ENCODE assay signal across 11 cellular contexts in genomic region chr1:89890085-89890754, GRCh38.
DNase-seq lines count a peak whose midpoint lies in the region; ATAC-seq and TF ChIP-seq lines count a peak whose summit lies in the region.
"Had no signal": no experiment of that assay in that cellular context is flagged by ENCODE, and none has a peak within 500 bp of the region (broad histone marks: within the 10 kb centered on the region; RNA-seq: fewer than 3 reads in every experiment).

No MANE protein-coding gene starts in this region.

- 29 to 57% methylated on average over 7 of the region's 7 CpGs for WGBS in esophagus squamous epithelium, 2 donors

- H3K4me1 ChIP-seq in left ventricle myocardium inferior (peaks cover 26% of the 10 kb centered on the region), esophagus squamous epithelium (peaks cover 0 to 17% (median 2%) of the 10 kb centered on the region in 3 donors)

- TF ChIP-seq CTCF in left ventricle myocardium inferior (IDR thresholded peaks at IDR 0.05; ENCODE audit: borderline replicate concordance) (no peak), RWPE1 (conservative IDR thresholded peaks at IDR 0.05; ENCODE audit: low read depth) (no peak), esophagus squamous epithelium (IDR thresholded peaks at IDR 0.05) (no peak), type B pancreatic cell (conservative IDR thresholded peaks at IDR 0.05) (no peak)

- peaks cover 2% of the 10 kb centered on the region for H3K4me1 Mint-ChIP-seq in type B pancreatic cell (ENCODE audit: unreplicated experiment)

- H3K4me3 Mint-ChIP-seq in type B pancreatic cell, result no peak overlapping the region

- no peaks in the 10 kb centered on the region for H3K9me3 Mint-ChIP-seq in type B pancreatic cell

- H3K9me3 ChIP-seq in left ventricle myocardium inferior (replicated peaks) (no peaks in the 10 kb centered on the region), esophagus squamous epithelium (no peaks in the 10 kb centered on the region)

- DNase-seq in left ventricle myocardium inferior (peak; percentile 24), Right ventricle myocardium inferior (ENCODE audit: missing footprints) (no peak), RWPE1 (ENCODE audit: low spot score) (peak; percentile 92), esophagus squamous epithelium (lab: John Stamatoyannopoulos, UW) (no peak), type B pancreatic cell (ENCODE audit: extremely low spot score, unreplicated experiment) (no peak), HuH-7 (ENCODE audit: low spot score) (no peak), kidney glomerular epithelial cell (lab: John Stamatoyannopoulos, UW) (no peak), posterior vena cava (ENCODE audit: low spot score) (no peak)
- DNase-seq: activated CD4-positive, CD25-positive, alpha-beta regulatory T cell; left cardiac atrium; NCI-H1417 had no signal

- no peak for TF ChIP-seq POLR2A in esophagus squamous epithelium (IDR thresholded peaks at IDR 0.05)

- no peaks in the 10 kb centered on the region for H3K36me3 ChIP-seq in left ventricle myocardium inferior
- H3K36me3 ChIP-seq in esophagus squamous epithelium, result no peaks in the 10 kb centered on the region

- intact Hi-C loops in left ventricle myocardium inferior (cut with micrococcal nuclease) (no loop called here), Right ventricle myocardium inferior (cut with DNase I) (no loop called here), esophagus squamous epithelium (cut with DNase I) (no loop called here), posterior vena cava (cut with DNase I) (no loop called here)

- H3K27ac Mint-ChIP-seq in type B pancreatic cell, result peak overlapping the region; percentile 81

- CTCF ChIA-PET in RWPE1 (lab: Yijun Ruan, JAX), result interaction anchor here (0.6 kb wide), 1 partner anchor 64 kb away, joined by 3 read pairs; no protein-coding TSS in a partner anchor

- H3K36me3 Mint-ChIP-seq in type B pancreatic cell, result peaks cover 29% of the 10 kb centered on the region

- no peak for ATAC-seq in Right ventricle myocardium inferior

- no peaks in the 10 kb centered on the region for H3K27me3 ChIP-seq in left ventricle myocardium inferior (ENCODE audit: low read depth)
- H3K27me3 ChIP-seq in esophagus squamous epithelium, result no peaks in the 10 kb centered on the region

- H3K27ac ChIP-seq in left ventricle myocardium inferior (replicated peaks) (no peak overlapping the region), RWPE1 (peak overlapping the region; percentile 94), esophagus squamous epithelium (peak overlapping the region in 3 of 4 donors; percentile 34 to 48 (median 38))

- no peak overlapping the region for H3K4me3 ChIP-seq in left ventricle myocardium inferior
- no peak overlapping the region for H3K4me3 ChIP-seq in esophagus squamous epithelium

- POLR2A ChIA-PET in RWPE1 (lab: Yijun Ruan, JAX; ENCODE audit: low non-redundant PET), result no interaction called here

- no peaks in the 10 kb centered on the region for H3K27me3 Mint-ChIP-seq in type B pancreatic cell

Comparison
In these comparisons a context has a peak if more than half of its experiments do, and no peak if none do; other contexts are left out.
1. DNase-seq: peak in left ventricle myocardium inferior (single experiment) and RWPE1 (single experiment); none in Right ventricle myocardium inferior (single experiment), esophagus squamous epithelium (single experiment), type B pancreatic cell (single experiment), HuH-7 (single experiment), kidney glomerular epithelial cell (single experiment) and posterior vena cava (single experiment).